ENCODE assay signal across 8 cellular contexts in the genomic region with DNA sequence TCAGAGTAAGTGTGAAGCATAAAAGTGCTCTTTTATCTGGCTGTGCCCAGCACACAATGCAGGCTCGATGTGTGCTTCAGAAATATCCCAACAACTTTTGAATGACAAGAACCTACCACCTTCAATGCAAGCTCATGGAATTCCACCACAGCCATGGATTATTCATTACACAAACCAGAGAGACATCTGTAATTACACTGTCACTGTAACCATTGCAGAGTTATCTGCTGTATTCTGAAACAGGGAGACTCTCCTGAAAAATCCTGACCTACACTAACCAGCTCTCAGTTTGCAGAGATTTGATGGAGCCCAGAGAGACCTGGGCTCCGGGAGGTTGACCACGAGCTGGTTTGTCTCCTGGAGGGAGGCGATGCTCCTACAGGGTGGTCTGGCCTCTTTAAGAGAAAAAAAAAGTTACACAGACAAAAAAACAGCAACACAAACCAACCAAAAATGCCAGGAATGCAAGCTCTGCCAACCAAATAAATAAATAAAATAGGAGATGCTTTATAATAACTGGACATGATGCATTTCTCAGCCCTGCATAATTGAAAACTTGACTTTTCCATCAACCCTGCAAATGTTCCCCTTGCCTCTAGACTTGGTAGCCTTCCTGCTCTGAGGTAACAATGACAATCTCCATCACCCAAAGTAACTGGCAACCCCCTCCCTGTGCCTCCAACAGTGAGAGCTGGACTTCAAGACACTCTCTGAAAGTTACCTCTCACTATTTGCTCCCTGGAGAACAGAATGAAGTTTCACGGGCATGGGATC.
A peak's percentile ranks its signal among the peaks of the same experiment; 100 is the strongest.
DNase-seq lines count a peak whose midpoint lies in the region; ATAC-seq, FAIRE-seq and TF ChIP-seq lines count a peak whose summit lies in the region.
"Had no signal": no experiment of that assay in that cellular context is flagged by ENCODE, and none has a peak within 500 bp of the region (broad histone marks: within the 10 kb centered on the region; RNA-seq: fewer than 3 reads in every experiment).

No MANE protein-coding gene starts in this region.

- H3K27me3 Mint-ChIP-seq in stimulated activated memory B cell treated with anti-CD40 and anti-IgM and Interleukin-4, amounts not matched to agents 10 μg/mL and 1 μg/mL and 100 μg/mL, for 72 hours, result no peaks in the 10 kb centered on the region

- H3K79me2 ChIP-seq in SK-N-SH (ENCODE audit: insufficient read depth), result peaks cover 94% of the 10 kb centered on the region

- CTCF ChIA-PET in SK-N-SH (lab: Yijun Ruan, JAX), result interaction anchor here (1.0 to 4.7 kb wide), 6 partner anchors 8 to 360 kb away, joined by 3 to 24 read pairs (median 4); no protein-coding TSS in a partner anchor

- TF ChIP-seq RAD21 in SK-N-SH (IDR thresholded peaks at IDR 0.05; ENCODE audit: low read length), result no peak

- H4K20me1 ChIP-seq in SK-N-SH (ENCODE audit: insufficient read depth), result peaks cover 85% of the 10 kb centered on the region

- FAIRE-seq in GM12891 (lab: Jason Lieb, UNC), result peak; percentile 60

- 51% methylated on average over 5 of the region's 5 CpGs for WGBS in SK-N-SH (ENCODE audit: low lambda C conversion rate)
- WGBS in lower leg skin, 2 donors, result 64 to 72% methylated on average over 5 of the region's 5 CpGs

- H3K4me1 ChIP-seq in SK-N-SH (ENCODE audit: control insufficient read depth in 1 of 2, insufficient read depth in 2 of 2, low read depth in 1 of 2, low read length in 1 of 2), result peaks cover 18 to 43% of the 10 kb centered on the region in 2 experiments

- no peaks in the 10 kb centered on the region for H3K27me3 ChIP-seq in SK-N-SH (ENCODE audit: insufficient read depth)

- ATAC-seq in stimulated activated memory B cell treated with anti-CD40 and anti-IgM and Interleukin-4, amounts not matched to agents 10 μg/mL and 1 μg/mL and 100 μg/mL, for 72 hours, result no peak
- no peak for ATAC-seq in HG02852 (IDR thresholded peaks at IDR 0.05; ENCODE audit: unreplicated experiment)

- H2AFZ ChIP-seq in SK-N-SH (ENCODE audit: low read depth), result no peak overlapping the region

- no peak for TF ChIP-seq CTCF in SK-N-SH (IDR thresholded peaks at IDR 0.05)
- TF ChIP-seq CTCF in lower leg skin (IDR thresholded peaks at IDR 0.05), result no peak

- H3K36me3 ChIP-seq in SK-N-SH (replicated peaks in 1 of 2; ENCODE audit: control insufficient read depth in 1 of 2, insufficient read depth in 2 of 2, low read length in 1 of 2), result peaks cover 8 to 18% of the 10 kb centered on the region in 2 experiments

- H3K9me3 ChIP-seq in SK-N-SH, result no peaks in the 10 kb centered on the region

- peaks cover 7% of the 10 kb centered on the region for H3F3A ChIP-seq in SK-N-SH (replicated peaks; ENCODE audit: insufficient read depth)

- TF ChIP-seq POLR2A in GM12891 (IDR thresholded peaks at IDR 0.05; ENCODE audit: low read depth, low read length), result no peak
- TF ChIP-seq POLR2A in lower leg skin (IDR thresholded peaks at IDR 0.05), result no peak

- H3K27ac Mint-ChIP-seq in stimulated activated memory B cell treated with anti-CD40 and anti-IgM and Interleukin-4, amounts not matched to agents 10 μg/mL and 1 μg/mL and 100 μg/mL, for 72 hours, result peak overlapping the region; percentile 80

- H3K9ac ChIP-seq in SK-N-SH, result peak overlapping the region; percentile 100

- POLR2A ChIA-PET in SK-N-SH (lab: Yijun Ruan, JAX), result no interaction called here

- no peaks in the 10 kb centered on the region for H3K9me3 Mint-ChIP-seq in stimulated activated memory B cell treated with anti-CD40 and anti-IgM and Interleukin-4, amounts not matched to agents 10 μg/mL and 1 μg/mL and 100 μg/mL, for 72 hours

- H3K4me2 ChIP-seq in SK-N-SH, result peak overlapping the region; percentile 86

- peak overlapping the region; percentile 40 to 91; a peak in 3 of 4 replicates for H3K4me3 ChIP-seq in SK-N-SH (ENCODE audit: low read depth in 2 of 2, low read length in 1 of 2)
- H3K4me3 ChIP-seq in lower leg skin (ENCODE audit: low read depth, poor library complexity, severe bottlenecking), result no peak overlapping the region

- H3K4me1 Mint-ChIP-seq in stimulated activated memory B cell treated with anti-CD40 and anti-IgM and Interleukin-4, amounts not matched to agents 10 μg/mL and 1 μg/mL and 100 μg/mL, for 72 hours, result peaks cover 67% of the 10 kb centered on the region

- H3K9me2 ChIP-seq in SK-N-SH, result no peaks in the 10 kb centered on the region

- peak in 1 of 2 experiments; percentile 49; a peak in 1 of 4 replicates for TF ChIP-seq EP300 in SK-N-SH (IDR thresholded peaks at IDR 0.05; ENCODE audit: borderline replicate concordance in 1 of 2, low read depth in 1 of 2, low read length in 1 of 2)

- peaks cover 59% of the 10 kb centered on the region for H3K36me3 Mint-ChIP-seq in stimulated activated memory B cell treated with anti-CD40 and anti-IgM and Interleukin-4, amounts not matched to agents 10 μg/mL and 1 μg/mL and 100 μg/mL, for 72 hours

- DNase-seq in GM12891 (ENCODE audit: insufficient read length, low spot score) (no peak), SK-N-SH (no peak), fibroblast of gingiva (ENCODE audit: low read depth) (peak; percentile 78), lower leg skin (ENCODE audit: low spot score in 2 of 2) (no peak), NCI-H2171 (lab: John Stamatoyannopoulos, UW) (no peak)
- DNase-seq: NCI-H2029 treated with DMSO at 0.1 percent for 48 hours had no signal

- H3K4me3 Mint-ChIP-seq in stimulated activated memory B cell treated with anti-CD40 and anti-IgM and Interleukin-4, amounts not matched to agents 10 μg/mL and 1 μg/mL and 100 μg/mL, for 72 hours, result peak overlapping the region; percentile 79

- H3K27ac ChIP-seq in SK-N-SH (ENCODE audit: low read depth in 2 of 2, low read length in 1 of 2), result peak overlapping the region; percentile 55 to 97; a peak in 3 of 4 replicates

- intact Hi-C loops in lower leg skin (cut with DNase I; ENCODE audit: low total_unique reads), result no loop called here

TF ChIP-seq in GM12891, 5 proteins besides CTCF, POLR2A, EP300 and RAD21:
- no peak for TF ChIP-seq TAF1 (IDR thresholded peaks at IDR 0.05; ENCODE audit: low read depth, low read length)
- TF ChIP-seq POU2F2 (IDR thresholded peaks at IDR 0.05; ENCODE audit: low read depth, low read length), result no peak
- TF ChIP-seq PAX5 (IDR thresholded peaks at IDR 0.05; ENCODE audit: insufficient read depth, low read length, severe bottlenecking), result no peak
- TF ChIP-seq SPI1 (IDR thresholded peaks at IDR 0.05; ENCODE audit: low read depth, low read length), result no peak
- TF ChIP-seq POLR2AphosphoS5 (IDR thresholded peaks at IDR 0.05; ENCODE audit: low read depth, low read length), result no peak

TF ChIP-seq in SK-N-SH, 30 proteins besides CTCF, POLR2A, EP300 and RAD21 (continues in another document):
- TF ChIP-seq USF1 (IDR thresholded peaks at IDR 0.05; ENCODE audit: borderline replicate concordance, low read depth), result no peak
- TF ChIP-seq POLR2AphosphoS5 (IDR thresholded peaks at IDR 0.05; ENCODE audit: low read depth, low read length), result no peak
- no peak for TF ChIP-seq SMC3 (IDR thresholded peaks at IDR 0.05; ENCODE audit: low read depth, low read length)
- TF ChIP-seq EZH2phosphoT487 (IDR thresholded peaks at IDR 0.05; ENCODE audit: borderline replicate concordance, low read depth), result no peak
- TF ChIP-seq ZBTB33 (IDR thresholded peaks at IDR 0.05; ENCODE audit: borderline replicate concordance, low read depth), result no peak
- no peak for TF ChIP-seq FOXJ3 (CRISPR knock-in tag; IDR thresholded peaks at IDR 0.05)
- no peak for TF ChIP-seq FOSL2 (IDR thresholded peaks at IDR 0.05; ENCODE audit: borderline replicate concordance, low read depth)
- TF ChIP-seq ELF1 (IDR thresholded peaks at IDR 0.05), result no peak
- no peak for TF ChIP-seq RCOR1 (IDR thresholded peaks at IDR 0.05; ENCODE audit: low read length)
- TF ChIP-seq SIN3A (IDR thresholded peaks at IDR 0.05; ENCODE audit: borderline replicate concordance, low read depth, low read length), result no peak
- TF ChIP-seq, protein P1, sequence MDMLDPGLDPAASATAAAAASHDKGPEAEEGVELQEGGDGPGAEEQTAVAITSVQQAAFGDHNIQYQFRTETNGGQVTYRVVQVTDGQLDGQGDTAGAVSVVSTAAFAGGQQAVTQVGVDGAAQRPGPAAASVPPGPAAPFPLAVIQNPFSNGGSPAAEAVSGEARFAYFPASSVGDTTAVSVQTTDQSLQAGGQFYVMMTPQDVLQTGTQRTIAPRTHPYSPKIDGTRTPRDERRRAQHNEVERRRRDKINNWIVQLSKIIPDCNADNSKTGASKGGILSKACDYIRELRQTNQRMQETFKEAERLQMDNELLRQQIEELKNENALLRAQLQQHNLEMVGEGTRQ (IDR thresholded peaks at IDR 0.05; ENCODE audit: borderline replicate concordance, low read depth, low read length), result no peak
- TF ChIP-seq RXRA (IDR thresholded peaks at IDR 0.05; ENCODE audit: borderline replicate concordance, low read depth), result peak; percentile 44; the same call in 1 of the 2 replicates
- no peak for TF ChIP-seq GATA2 (CRISPR knock-in tag; IDR thresholded peaks at IDR 0.05)
- TF ChIP-seq GABPA (IDR thresholded peaks at IDR 0.05; ENCODE audit: low read depth), result no peak
- TF ChIP-seq RFX5 (IDR thresholded peaks at IDR 0.05; ENCODE audit: low read length), result no peak
- TF ChIP-seq NFIC (IDR thresholded peaks at IDR 0.05; ENCODE audit: borderline replicate concordance), result peak; percentile 40; the same call in 1 of the 2 replicates
- TF ChIP-seq NRF1 (IDR thresholded peaks at IDR 0.05; ENCODE audit: low read depth, low read length), result no peak
- 0 out of 2 replicates have a peak, but pooled peaks have one; percentile 15 for TF ChIP-seq YY1 (IDR thresholded peaks at IDR 0.05; ENCODE audit: low read depth)
